Comparison of ENCODE assay signal across 1 cellular context in the genomic region with DNA sequence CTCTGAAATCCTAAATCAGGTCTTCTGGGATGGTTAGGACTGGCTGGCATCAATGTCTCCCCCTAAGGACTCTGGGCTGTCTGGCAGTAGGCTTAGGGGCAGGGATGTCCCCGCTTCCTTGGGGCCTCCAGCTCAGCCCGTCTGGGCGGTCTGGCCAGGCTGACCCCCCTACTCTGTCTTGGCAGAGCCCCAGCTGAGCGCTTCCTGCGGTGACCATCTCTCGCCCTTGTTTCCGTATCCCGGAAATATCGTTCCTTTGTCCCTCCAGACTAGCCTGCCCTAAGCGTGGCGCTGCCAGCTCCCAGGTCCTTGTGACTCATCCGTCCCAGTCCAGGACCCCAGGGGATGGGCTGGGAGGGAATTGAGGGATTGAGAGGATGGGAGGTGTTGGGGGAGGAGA.
TF ChIP-seq lines count a peak whose summit lies in the region.

No MANE protein-coding gene starts in this region.

TF ChIP-seq in HepG2, 621 proteins besides CTCF, POLR2A, EP300 and RAD21:
- TF ChIP-seq PHF21A (CRISPR knock-in tag; IDR thresholded peaks at IDR 0.05) (0 out of 2 replicates have a peak, but pooled peaks have one; percentile 27), NFE2 (CRISPR knock-in tag; IDR thresholded peaks at IDR 0.05) (no peak), FOSL2 (CRISPR knock-in tag; IDR thresholded peaks at IDR 0.05) (peak; percentile 81), ELF3 (CRISPR knock-in tag; IDR thresholded peaks at IDR 0.05) (peak; percentile 69), GABPB1 (CRISPR knock-in tag; IDR thresholded peaks at IDR 0.05) (peak; percentile 15; the same call in 1 of the 2 replicates), SOX5 (CRISPR knock-in tag; IDR thresholded peaks at IDR 0.05; ENCODE audit: borderline replicate concordance) (0 out of 2 replicates have a peak, but pooled peaks have one; percentile 25), FOXO4 (CRISPR knock-in tag; conservative IDR thresholded peaks at IDR 0.05) (no peak), SOX6 (IDR thresholded peaks at IDR 0.05) (no peak), SOX6 (CRISPR knock-in tag; IDR thresholded peaks at IDR 0.05) (0 out of 2 replicates have a peak, but pooled peaks have one; percentile 10), ZNF687 (CRISPR knock-in tag; IDR thresholded peaks at IDR 0.05) (peak; percentile 32), ZNF30 (CRISPR knock-in tag; IDR thresholded peaks at IDR 0.05) (no peak), ZNF263 (CRISPR knock-in tag; IDR thresholded peaks at IDR 0.05) (no peak), PRDM10 (CRISPR knock-in tag; IDR thresholded peaks at IDR 0.05; ENCODE audit: low read depth) (peak; percentile 68; the same call in 1 of the 2 replicates), ETV5 (CRISPR knock-in tag; IDR thresholded peaks at IDR 0.05; ENCODE audit: borderline replicate concordance) (peak; percentile 73; the same call in 1 of the 2 replicates), GABPA (IDR thresholded peaks at IDR 0.05; ENCODE audit: low read depth, low read length) (no peak), GABPA (CRISPR knock-in tag; IDR thresholded peaks at IDR 0.05; ENCODE audit: low read depth) (peak; percentile 48), AFF4 (CRISPR knock-in tag; IDR thresholded peaks at IDR 0.05) (no peak)
- TF ChIP-seq, protein P1, sequence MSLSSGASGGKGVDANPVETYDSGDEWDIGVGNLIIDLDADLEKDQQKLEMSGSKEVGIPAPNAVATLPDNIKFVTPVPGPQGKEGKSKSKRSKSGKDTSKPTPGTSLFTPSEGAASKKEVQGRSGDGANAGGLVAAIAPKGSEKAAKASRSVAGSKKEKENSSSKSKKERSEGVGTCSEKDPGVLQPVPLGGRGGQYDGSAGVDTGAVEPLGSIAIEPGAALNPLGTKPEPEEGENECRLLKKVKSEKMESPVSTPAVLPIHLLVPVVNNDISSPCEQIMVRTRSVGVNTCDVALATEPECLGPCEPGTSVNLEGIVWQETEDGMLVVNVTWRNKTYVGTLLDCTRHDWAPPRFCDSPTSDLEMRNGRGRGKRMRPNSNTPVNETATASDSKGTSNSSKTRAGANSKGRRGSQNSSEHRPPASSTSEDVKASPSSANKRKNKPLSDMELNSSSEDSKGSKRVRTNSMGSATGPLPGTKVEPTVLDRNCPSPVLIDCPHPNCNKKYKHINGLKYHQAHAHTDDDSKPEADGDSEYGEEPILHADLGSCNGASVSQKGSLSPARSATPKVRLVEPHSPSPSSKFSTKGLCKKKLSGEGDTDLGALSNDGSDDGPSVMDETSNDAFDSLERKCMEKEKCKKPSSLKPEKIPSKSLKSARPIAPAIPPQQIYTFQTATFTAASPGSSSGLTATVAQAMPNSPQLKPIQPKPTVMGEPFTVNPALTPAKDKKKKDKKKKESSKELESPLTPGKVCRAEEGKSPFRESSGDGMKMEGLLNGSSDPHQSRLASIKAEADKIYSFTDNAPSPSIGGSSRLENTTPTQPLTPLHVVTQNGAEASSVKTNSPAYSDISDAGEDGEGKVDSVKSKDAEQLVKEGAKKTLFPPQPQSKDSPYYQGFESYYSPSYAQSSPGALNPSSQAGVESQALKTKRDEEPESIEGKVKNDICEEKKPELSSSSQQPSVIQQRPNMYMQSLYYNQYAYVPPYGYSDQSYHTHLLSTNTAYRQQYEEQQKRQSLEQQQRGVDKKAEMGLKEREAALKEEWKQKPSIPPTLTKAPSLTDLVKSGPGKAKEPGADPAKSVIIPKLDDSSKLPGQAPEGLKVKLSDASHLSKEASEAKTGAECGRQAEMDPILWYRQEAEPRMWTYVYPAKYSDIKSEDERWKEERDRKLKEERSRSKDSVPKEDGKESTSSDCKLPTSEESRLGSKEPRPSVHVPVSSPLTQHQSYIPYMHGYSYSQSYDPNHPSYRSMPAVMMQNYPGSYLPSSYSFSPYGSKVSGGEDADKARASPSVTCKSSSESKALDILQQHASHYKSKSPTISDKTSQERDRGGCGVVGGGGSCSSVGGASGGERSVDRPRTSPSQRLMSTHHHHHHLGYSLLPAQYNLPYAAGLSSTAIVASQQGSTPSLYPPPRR (CRISPR knock-in tag; IDR thresholded peaks at IDR 0.05; ENCODE audit: borderline replicate concordance) = no peak
TF ChIP-seq in HepG2: peak in this region for 10.
